17 cellular contexts compared by ENCODE assay signal in the genomic region with DNA sequence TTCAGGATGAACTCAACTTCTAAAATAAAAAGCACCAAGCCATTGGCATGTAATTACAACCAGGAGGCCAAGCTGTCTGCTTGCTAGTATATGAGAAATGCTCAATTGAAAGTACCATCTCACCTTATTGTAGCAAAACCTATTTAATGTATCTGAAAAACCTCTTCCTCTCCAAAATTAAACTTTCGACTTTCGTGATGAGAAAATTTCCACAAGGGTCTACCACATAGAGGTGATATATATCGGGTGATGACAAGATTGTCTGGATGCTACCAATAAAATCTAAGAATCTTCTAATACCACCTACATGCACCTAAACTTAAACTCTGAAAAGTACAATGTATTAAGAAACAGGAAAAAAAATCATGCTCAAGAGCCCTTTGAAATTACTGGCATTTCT.
A peak's percentile ranks its signal among the peaks of the same experiment; 100 is the strongest.
DNase-seq lines count a peak whose midpoint lies in the region; ATAC-seq and TF ChIP-seq lines count a peak whose summit lies in the region.
"Had no signal": no experiment of that assay in that cellular context is flagged by ENCODE, and none has a peak within 500 bp of the region (broad histone marks: within the 10 kb centered on the region; RNA-seq: fewer than 3 reads in every experiment).

No MANE protein-coding gene starts in this region.

- no peak for TF ChIP-seq CTCF in activated B cell treated with CpG ODN at 0.5 μM for 24 hours (IDR thresholded peaks at IDR 0.05)
- TF ChIP-seq CTCF in endodermal cell (conservative IDR thresholded peaks at IDR 0.05), result no peak
- no peak for TF ChIP-seq CTCF in colonic mucosa (IDR thresholded peaks at IDR 0.05)

- no peaks in the 10 kb centered on the region for H3K9me3 Mint-ChIP-seq in activated naive CD4-positive, alpha-beta T cell treated with anti-CD3 and anti-CD28 coated beads, Interleukin-2, amount 50 U/mL, for 72 hours
- no peaks in the 10 kb centered on the region for H3K9me3 Mint-ChIP-seq in activated naive CD4-positive, alpha-beta T cell treated with anti-CD3 and anti-CD28 coated beads for 36 hours
- H3K9me3 Mint-ChIP-seq in activated B cell treated with CpG ODN at 0.5 μM for 24 hours (no peaks in the 10 kb centered on the region), endodermal cell (no peaks in the 10 kb centered on the region)
- H3K9me3 Mint-ChIP-seq in stimulated activated naive CD8-positive, alpha-beta T cell treated with anti-CD3 and anti-CD28 coated beads, Interleukin-15, amount 100 ng/mL, for 72 hours, result no peaks in the 10 kb centered on the region

- H3K4me1 Mint-ChIP-seq in activated naive CD4-positive, alpha-beta T cell treated with anti-CD3 and anti-CD28 coated beads for 36 hours (ENCODE audit: low read depth), result peaks cover 83% of the 10 kb centered on the region
- H3K4me1 Mint-ChIP-seq in activated B cell treated with CpG ODN at 0.5 μM for 24 hours (peaks cover 78% of the 10 kb centered on the region), endodermal cell (peaks cover 10% of the 10 kb centered on the region)
- peaks cover 92% of the 10 kb centered on the region for H3K4me1 Mint-ChIP-seq in stimulated activated naive CD8-positive, alpha-beta T cell treated with anti-CD3 and anti-CD28 coated beads, Interleukin-15, amount 100 ng/mL, for 72 hours

- DNase-seq in activated naive CD4-positive, alpha-beta T cell treated with anti-CD3 and anti-CD28 coated beads, Interleukin-2, amount 50 U/mL, for 72 hours (ENCODE audit: low spot score in 2 of 2), result no peak
- no peak for DNase-seq in activated naive CD4-positive, alpha-beta T cell treated with anti-CD3 and anti-CD28 coated beads for 36 hours
- DNase-seq in activated B cell treated with CpG ODN at 0.5 μM for 24 hours, result no peak
- no peak for DNase-seq in endodermal cell
- DNase-seq in stimulated activated naive CD8-positive, alpha-beta T cell treated with anti-CD3 and anti-CD28 coated beads, Interleukin-15, amount 100 ng/mL, for 72 hours, result no peak
- DNase-seq in NCI-H1417 treated with DMSO at 0.1 percent for 48 hours (lab: John Stamatoyannopoulos, UW), result no peak
- no peak for DNase-seq in colonic mucosa
- DNase-seq: activated effector memory CD4-positive, alpha-beta T cell treated with anti-CD3 and anti-CD28 coated beads, Interleukin-2, amount 50 U/mL, for 16 hours; body of pancreas; DMS53; effector memory CD4-positive, alpha-beta T cell; NCI-H1092 treated with DMSO at 0.1 percent for 48 hours; NCI-H2171 treated with DMSO at 0.1 percent for 48 hours; substantia nigra; SW 1271 had no signal

- H3K36me3 ChIP-seq in endodermal cell (ENCODE audit: control insufficient read depth, insufficient read depth, low read length) (no peaks in the 10 kb centered on the region), colonic mucosa (no peaks in the 10 kb centered on the region)

- intact Hi-C loops in activated naive CD4-positive, alpha-beta T cell treated with anti-CD3 and anti-CD28 coated beads for 36 hours (cut with micrococcal nuclease), result loop anchor here (5.0 to 10.0 kb wide), 2 partner anchors 155 to 272 kb away; no protein-coding TSS in a partner anchor
- intact Hi-C loops in activated B cell treated with CpG ODN at 0.5 μM for 24 hours (cut with micrococcal nuclease) (no loop called here), colonic mucosa (cut with DNase I) (no loop called here)

- POLR2A ChIA-PET in activated B cell treated with CpG ODN at 0.5 μM for 24 hours (lab: Charles Lee), result no interaction called here

- CTCF ChIA-PET in activated naive CD4-positive, alpha-beta T cell treated with anti-CD3 and anti-CD28 coated beads for 36 hours (lab: Charles Lee), result no interaction called here
- CTCF ChIA-PET in activated B cell treated with CpG ODN at 0.5 μM for 24 hours (lab: Charles Lee), result interaction anchor here (1.6 kb wide), 1 partner anchor 176 kb away, joined by 3 read pairs; no protein-coding TSS in a partner anchor

- H3K9ac ChIP-seq in endodermal cell (ENCODE audit: extremely low read depth, low read length, poor library complexity, severe bottlenecking), result no peak overlapping the region
- no peak overlapping the region for H3K9ac ChIP-seq in colonic mucosa (ENCODE audit: low read depth in 2 of 2, low read length in 2 of 2)
- H3K9ac ChIP-seq: parathyroid adenoma had no signal

- H3K36me3 Mint-ChIP-seq in activated naive CD4-positive, alpha-beta T cell treated with anti-CD3 and anti-CD28 coated beads, Interleukin-2, amount 50 U/mL, for 72 hours, result peaks cover 0 to 15% of the 10 kb centered on the region in 2 donors
- peaks cover 2% of the 10 kb centered on the region for H3K36me3 Mint-ChIP-seq in activated naive CD4-positive, alpha-beta T cell treated with anti-CD3 and anti-CD28 coated beads for 36 hours (ENCODE audit: low read depth)
- no peaks in the 10 kb centered on the region for H3K36me3 Mint-ChIP-seq in activated B cell treated with CpG ODN at 0.5 μM for 24 hours (ENCODE audit: low read depth)
- peaks cover 2% of the 10 kb centered on the region for H3K36me3 Mint-ChIP-seq in endodermal cell (ENCODE audit: low read depth)

- no peak overlapping the region for H3K27ac ChIP-seq in endodermal cell (ENCODE audit: low read depth, low read length)
- no peak overlapping the region for H3K27ac ChIP-seq in colonic mucosa
- H3K27ac ChIP-seq: body of pancreas, parathyroid adenoma had no signal

- H3K9me3 ChIP-seq in endodermal cell (ENCODE audit: control insufficient read depth, low read length), result no peaks in the 10 kb centered on the region
- no peaks in the 10 kb centered on the region for H3K9me3 ChIP-seq in colonic mucosa
- H3K9me3 ChIP-seq: body of pancreas had no signal

- H3K27me3 Mint-ChIP-seq in activated naive CD4-positive, alpha-beta T cell treated with anti-CD3 and anti-CD28 coated beads for 36 hours (ENCODE audit: low read depth), result no peaks in the 10 kb centered on the region
- H3K27me3 Mint-ChIP-seq in activated B cell treated with CpG ODN at 0.5 μM for 24 hours (no peaks in the 10 kb centered on the region), endodermal cell (ENCODE audit: insufficient read depth) (no peaks in the 10 kb centered on the region)
- no peaks in the 10 kb centered on the region for H3K27me3 Mint-ChIP-seq in stimulated activated naive CD8-positive, alpha-beta T cell treated with anti-CD3 and anti-CD28 coated beads, Interleukin-15, amount 100 ng/mL, for 72 hours

- ATAC-seq in activated naive CD4-positive, alpha-beta T cell treated with anti-CD3 and anti-CD28 coated beads, Interleukin-2, amount 50 U/mL, for 72 hours, result no peak
- no peak for ATAC-seq in activated B cell treated with CpG ODN at 0.5 μM for 24 hours (ENCODE audit: low read depth)
- ATAC-seq in stimulated activated naive CD8-positive, alpha-beta T cell treated with anti-CD3 and anti-CD28 coated beads, Interleukin-15, amount 100 ng/mL, for 72 hours, result no peak
- ATAC-seq in GM21576 (IDR thresholded peaks at IDR 0.05; ENCODE audit: unreplicated experiment), result no peak
- ATAC-seq: body of pancreas had no signal

- H3K27ac Mint-ChIP-seq in activated naive CD4-positive, alpha-beta T cell treated with anti-CD3 and anti-CD28 coated beads, Interleukin-2, amount 50 U/mL, for 72 hours, result peak overlapping the region; percentile 9 to 72
- no peak overlapping the region for H3K27ac Mint-ChIP-seq in activated naive CD4-positive, alpha-beta T cell treated with anti-CD3 and anti-CD28 coated beads for 36 hours
- H3K27ac Mint-ChIP-seq in activated B cell treated with CpG ODN at 0.5 μM for 24 hours, result peak overlapping the region; percentile 62
- peak overlapping the region; percentile 3 for H3K27ac Mint-ChIP-seq in endodermal cell
- H3K27ac Mint-ChIP-seq in stimulated activated naive CD8-positive, alpha-beta T cell treated with anti-CD3 and anti-CD28 coated beads, Interleukin-15, amount 100 ng/mL, for 72 hours, result peak overlapping the region; percentile 3 to 38

- H3K27me3 ChIP-seq in endodermal cell (ENCODE audit: control insufficient read depth, insufficient read depth, low read length, poor library complexity, severe bottlenecking) (no peaks in the 10 kb centered on the region), colonic mucosa (no peaks in the 10 kb centered on the region)
- H3K27me3 ChIP-seq: body of pancreas had no signal

- H3K4me1 ChIP-seq in endodermal cell (ENCODE audit: control insufficient read depth, insufficient read depth, low read length) (no peaks in the 10 kb centered on the region), colonic mucosa (no peaks in the 10 kb centered on the region)

- H3K4me3 ChIP-seq in endodermal cell (ENCODE audit: low read length), result no peak overlapping the region
- no peak overlapping the region for H3K4me3 ChIP-seq in colonic mucosa
- H3K4me3 ChIP-seq: body of pancreas had no signal

- 100% methylated on average over 2 of the region's 3 CpGs; no CpG with 5 or more reads in 1 of the 2 experiments for WGBS in endodermal cell (ENCODE audit: insufficient coverage in 1 of 2, insufficient read length in 1 of 2), 2 experiments

- no peak overlapping the region for H3K4me3 Mint-ChIP-seq in activated naive CD4-positive, alpha-beta T cell treated with anti-CD3 and anti-CD28 coated beads for 36 hours
- H3K4me3 Mint-ChIP-seq in activated B cell treated with CpG ODN at 0.5 μM for 24 hours (no peak overlapping the region), endodermal cell (no peak overlapping the region)
- peak overlapping the region; percentile 48 to 66 for H3K4me3 Mint-ChIP-seq in stimulated activated naive CD8-positive, alpha-beta T cell treated with anti-CD3 and anti-CD28 coated beads, Interleukin-15, amount 100 ng/mL, for 72 hours

Comparison
In these comparisons a context has a peak if more than half of its experiments do, and no peak if none do; other contexts are left out.
1. H3K4me3 Mint-ChIP-seq: peak in stimulated activated naive CD8-positive, alpha-beta T cell treated with anti-CD3 and anti-CD28 coated beads, Interleukin-15, amount 100 ng/mL, for 72 hours (2 of 2); none in activated naive CD4-positive, alpha-beta T cell treated with anti-CD3 and anti-CD28 coated beads for 36 hours (single experiment), activated B cell treated with CpG ODN at 0.5 μM for 24 hours (single experiment) and endodermal cell (single experiment).